In genomic region chr10:91198781-91199180, GRCh38 we compare ENCODE assay signal across 1 cellular context.
TF ChIP-seq lines count a peak whose summit lies in the region.

No MANE protein-coding gene starts in this region.

TF ChIP-seq in GM12878, 131 proteins besides CTCF, POLR2A, EP300 and RAD21 (continued from another document and continues in another):
- no peak for TF ChIP-seq CEBPZ (IDR thresholded peaks at IDR 0.05; ENCODE audit: low read depth, low read length)
- TF ChIP-seq BCL11A (IDR thresholded peaks at IDR 0.05; ENCODE audit: low read depth, low read length) = no peak
- TF ChIP-seq ZSCAN29 (IDR thresholded peaks at IDR 0.05) = no peak
- no peak for TF ChIP-seq STAT1 (conservative IDR thresholded peaks at IDR 0.05)
- TF ChIP-seq, protein P1, sequence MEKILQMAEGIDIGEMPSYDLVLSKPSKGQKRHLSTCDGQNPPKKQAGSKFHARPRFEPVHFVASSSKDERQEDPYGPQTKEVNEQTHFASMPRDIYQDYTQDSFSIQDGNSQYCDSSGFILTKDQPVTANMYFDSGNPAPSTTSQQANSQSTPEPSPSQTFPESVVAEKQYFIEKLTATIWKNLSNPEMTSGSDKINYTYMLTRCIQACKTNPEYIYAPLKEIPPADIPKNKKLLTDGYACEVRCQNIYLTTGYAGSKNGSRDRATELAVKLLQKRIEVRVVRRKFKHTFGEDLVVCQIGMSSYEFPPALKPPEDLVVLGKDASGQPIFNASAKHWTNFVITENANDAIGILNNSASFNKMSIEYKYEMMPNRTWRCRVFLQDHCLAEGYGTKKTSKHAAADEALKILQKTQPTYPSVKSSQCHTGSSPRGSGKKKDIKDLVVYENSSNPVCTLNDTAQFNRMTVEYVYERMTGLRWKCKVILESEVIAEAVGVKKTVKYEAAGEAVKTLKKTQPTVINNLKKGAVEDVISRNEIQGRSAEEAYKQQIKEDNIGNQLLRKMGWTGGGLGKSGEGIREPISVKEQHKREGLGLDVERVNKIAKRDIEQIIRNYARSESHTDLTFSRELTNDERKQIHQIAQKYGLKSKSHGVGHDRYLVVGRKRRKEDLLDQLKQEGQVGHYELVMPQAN (conservative IDR thresholded peaks at IDR 0.05) = no peak
- TF ChIP-seq, protein P2, sequence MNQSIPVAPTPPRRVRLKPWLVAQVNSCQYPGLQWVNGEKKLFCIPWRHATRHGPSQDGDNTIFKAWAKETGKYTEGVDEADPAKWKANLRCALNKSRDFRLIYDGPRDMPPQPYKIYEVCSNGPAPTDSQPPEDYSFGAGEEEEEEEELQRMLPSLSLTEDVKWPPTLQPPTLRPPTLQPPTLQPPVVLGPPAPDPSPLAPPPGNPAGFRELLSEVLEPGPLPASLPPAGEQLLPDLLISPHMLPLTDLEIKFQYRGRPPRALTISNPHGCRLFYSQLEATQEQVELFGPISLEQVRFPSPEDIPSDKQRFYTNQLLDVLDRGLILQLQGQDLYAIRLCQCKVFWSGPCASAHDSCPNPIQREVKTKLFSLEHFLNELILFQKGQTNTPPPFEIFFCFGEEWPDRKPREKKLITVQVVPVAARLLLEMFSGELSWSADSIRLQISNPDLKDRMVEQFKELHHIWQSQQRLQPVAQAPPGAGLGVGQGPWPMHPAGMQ (IDR thresholded peaks at IDR 0.05; ENCODE audit: borderline replicate concordance) = no peak
- TF ChIP-seq EED (IDR thresholded peaks at IDR 0.05; ENCODE audit: low read depth) = no peak
- no peak for TF ChIP-seq ETV6 (conservative IDR thresholded peaks at IDR 0.05 in 1 of 2, IDR thresholded peaks at IDR 0.05 in 1 of 2; ENCODE audit: borderline replicate concordance in 1 of 2, low read depth in 1 of 2)
- no peak for TF ChIP-seq JUND (IDR thresholded peaks at IDR 0.05; ENCODE audit: low read depth, low read length)
- peak; percentile 53; the same call in 1 of the 2 replicates for TF ChIP-seq ATF3 (IDR thresholded peaks at IDR 0.05; ENCODE audit: borderline replicate concordance, extremely low read depth, low read depth, low read length)
- no peak for TF ChIP-seq IRF3 (IDR thresholded peaks at IDR 0.05)
- TF ChIP-seq FOXK2 (IDR thresholded peaks at IDR 0.05) = no peak
- peak; percentile 77 for TF ChIP-seq CREB1 (IDR thresholded peaks at IDR 0.05; ENCODE audit: low read depth)
- TF ChIP-seq SMARCA5 (IDR thresholded peaks at IDR 0.05) = no peak
- TF ChIP-seq TCF7 (IDR thresholded peaks at IDR 0.05; ENCODE audit: borderline replicate concordance) = no peak
- TF ChIP-seq NR2C2 (IDR thresholded peaks at IDR 0.05; ENCODE audit: borderline replicate concordance, control insufficient read depth, insufficient read length, low read depth) = no peak
- no peak for TF ChIP-seq SRF (IDR thresholded peaks at IDR 0.05; ENCODE audit: low read depth in 2 of 2, low read length in 2 of 2)
- no peak for TF ChIP-seq TAF1 (IDR thresholded peaks at IDR 0.05; ENCODE audit: borderline replicate concordance, low read depth, low read length)
- TF ChIP-seq NR2C1 (IDR thresholded peaks at IDR 0.05) = no peak
- TF ChIP-seq HDGF (IDR thresholded peaks at IDR 0.05) = no peak
- TF ChIP-seq YY1 (IDR thresholded peaks at IDR 0.05; ENCODE audit: low read depth, low read length) = no peak
- TF ChIP-seq SPI1 (IDR thresholded peaks at IDR 0.05; ENCODE audit: borderline replicate concordance, insufficient read depth, low read depth, low read length) = no peak
- no peak for TF ChIP-seq PAX8 (IDR thresholded peaks at IDR 0.05)
- no peak for TF ChIP-seq CBFB (IDR thresholded peaks at IDR 0.05; ENCODE audit: low read depth)
- no peak for TF ChIP-seq USF2 (IDR thresholded peaks at IDR 0.05; ENCODE audit: borderline replicate concordance, low read depth, low read length)
- TF ChIP-seq STAT3 (IDR thresholded peaks at IDR 0.05; ENCODE audit: low read depth, low read length) = no peak
- TF ChIP-seq RCOR1 (conservative IDR thresholded peaks at IDR 0.05; ENCODE audit: low read depth, low read length) = no peak
- TF ChIP-seq MAX (IDR thresholded peaks at IDR 0.05; ENCODE audit: low read depth, low read length) = 0 out of 2 replicates have a peak, but pooled peaks have one; percentile 23
- TF ChIP-seq, protein P3, sequence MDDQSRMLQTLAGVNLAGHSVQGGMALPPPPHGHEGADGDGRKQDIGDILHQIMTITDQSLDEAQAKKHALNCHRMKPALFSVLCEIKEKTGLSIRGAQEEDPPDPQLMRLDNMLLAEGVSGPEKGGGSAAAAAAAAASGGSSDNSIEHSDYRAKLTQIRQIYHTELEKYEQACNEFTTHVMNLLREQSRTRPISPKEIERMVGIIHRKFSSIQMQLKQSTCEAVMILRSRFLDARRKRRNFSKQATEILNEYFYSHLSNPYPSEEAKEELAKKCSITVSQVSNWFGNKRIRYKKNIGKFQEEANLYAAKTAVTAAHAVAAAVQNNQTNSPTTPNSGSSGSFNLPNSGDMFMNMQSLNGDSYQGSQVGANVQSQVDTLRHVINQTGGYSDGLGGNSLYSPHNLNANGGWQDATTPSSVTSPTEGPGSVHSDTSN (IDR thresholded peaks at IDR 0.05; ENCODE audit: insufficient replicate concordance, low read depth, low read length) = no peak
- TF ChIP-seq ZZZ3 (IDR thresholded peaks at IDR 0.05; ENCODE audit: control insufficient read depth, insufficient read length, low read depth) = no peak
- TF ChIP-seq EGR1 (IDR thresholded peaks at IDR 0.05; ENCODE audit: borderline replicate concordance in 1 of 2, low read depth in 2 of 2, low read length in 2 of 2) = no peak
- TF ChIP-seq, protein P4, sequence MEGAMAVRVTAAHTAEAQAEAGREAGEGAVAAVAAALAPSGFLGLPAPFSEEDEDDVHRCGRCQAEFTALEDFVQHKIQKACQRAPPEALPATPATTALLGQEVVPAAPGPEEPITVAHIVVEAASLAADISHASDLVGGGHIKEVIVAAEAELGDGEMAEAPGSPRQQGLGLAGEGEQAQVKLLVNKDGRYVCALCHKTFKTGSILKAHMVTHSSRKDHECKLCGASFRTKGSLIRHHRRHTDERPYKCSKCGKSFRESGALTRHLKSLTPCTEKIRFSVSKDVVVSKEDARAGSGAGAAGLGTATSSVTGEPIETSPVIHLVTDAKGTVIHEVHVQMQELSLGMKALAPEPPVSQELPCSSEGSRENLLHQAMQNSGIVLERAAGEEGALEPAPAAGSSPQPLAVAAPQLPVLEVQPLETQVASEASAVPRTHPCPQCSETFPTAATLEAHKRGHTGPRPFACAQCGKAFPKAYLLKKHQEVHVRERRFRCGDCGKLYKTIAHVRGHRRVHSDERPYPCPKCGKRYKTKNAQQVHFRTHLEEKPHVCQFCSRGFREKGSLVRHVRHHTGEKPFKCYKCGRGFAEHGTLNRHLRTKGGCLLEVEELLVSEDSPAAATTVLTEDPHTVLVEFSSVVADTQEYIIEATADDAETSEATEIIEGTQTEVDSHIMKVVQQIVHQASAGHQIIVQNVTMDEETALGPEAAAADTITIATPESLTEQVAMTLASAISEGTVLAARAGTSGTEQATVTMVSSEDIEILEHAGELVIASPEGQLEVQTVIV (IDR thresholded peaks at IDR 0.05; ENCODE audit: borderline replicate concordance, partially characterized antibody) = no peak
- TF ChIP-seq, protein P5, sequence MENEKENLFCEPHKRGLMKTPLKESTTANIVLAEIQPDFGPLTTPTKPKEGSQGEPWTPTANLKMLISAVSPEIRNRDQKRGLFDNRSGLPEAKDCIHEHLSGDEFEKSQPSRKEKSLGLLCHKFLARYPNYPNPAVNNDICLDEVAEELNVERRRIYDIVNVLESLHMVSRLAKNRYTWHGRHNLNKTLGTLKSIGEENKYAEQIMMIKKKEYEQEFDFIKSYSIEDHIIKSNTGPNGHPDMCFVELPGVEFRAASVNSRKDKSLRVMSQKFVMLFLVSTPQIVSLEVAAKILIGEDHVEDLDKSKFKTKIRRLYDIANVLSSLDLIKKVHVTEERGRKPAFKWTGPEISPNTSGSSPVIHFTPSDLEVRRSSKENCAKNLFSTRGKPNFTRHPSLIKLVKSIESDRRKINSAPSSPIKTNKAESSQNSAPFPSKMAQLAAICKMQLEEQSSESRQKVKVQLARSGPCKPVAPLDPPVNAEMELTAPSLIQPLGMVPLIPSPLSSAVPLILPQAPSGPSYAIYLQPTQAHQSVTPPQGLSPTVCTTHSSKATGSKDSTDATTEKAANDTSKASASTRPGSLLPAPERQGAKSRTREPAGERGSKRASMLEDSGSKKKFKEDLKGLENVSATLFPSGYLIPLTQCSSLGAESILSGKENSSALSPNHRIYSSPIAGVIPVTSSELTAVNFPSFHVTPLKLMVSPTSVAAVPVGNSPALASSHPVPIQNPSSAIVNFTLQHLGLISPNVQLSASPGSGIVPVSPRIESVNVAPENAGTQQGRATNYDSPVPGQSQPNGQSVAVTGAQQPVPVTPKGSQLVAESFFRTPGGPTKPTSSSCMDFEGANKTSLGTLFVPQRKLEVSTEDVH (IDR thresholded peaks at IDR 0.05; ENCODE audit: low read depth, partially characterized antibody) = no peak
- TF ChIP-seq NFYA (IDR thresholded peaks at IDR 0.05; ENCODE audit: borderline replicate concordance, low read depth, low read length) = no peak
- TF ChIP-seq, protein P6, sequence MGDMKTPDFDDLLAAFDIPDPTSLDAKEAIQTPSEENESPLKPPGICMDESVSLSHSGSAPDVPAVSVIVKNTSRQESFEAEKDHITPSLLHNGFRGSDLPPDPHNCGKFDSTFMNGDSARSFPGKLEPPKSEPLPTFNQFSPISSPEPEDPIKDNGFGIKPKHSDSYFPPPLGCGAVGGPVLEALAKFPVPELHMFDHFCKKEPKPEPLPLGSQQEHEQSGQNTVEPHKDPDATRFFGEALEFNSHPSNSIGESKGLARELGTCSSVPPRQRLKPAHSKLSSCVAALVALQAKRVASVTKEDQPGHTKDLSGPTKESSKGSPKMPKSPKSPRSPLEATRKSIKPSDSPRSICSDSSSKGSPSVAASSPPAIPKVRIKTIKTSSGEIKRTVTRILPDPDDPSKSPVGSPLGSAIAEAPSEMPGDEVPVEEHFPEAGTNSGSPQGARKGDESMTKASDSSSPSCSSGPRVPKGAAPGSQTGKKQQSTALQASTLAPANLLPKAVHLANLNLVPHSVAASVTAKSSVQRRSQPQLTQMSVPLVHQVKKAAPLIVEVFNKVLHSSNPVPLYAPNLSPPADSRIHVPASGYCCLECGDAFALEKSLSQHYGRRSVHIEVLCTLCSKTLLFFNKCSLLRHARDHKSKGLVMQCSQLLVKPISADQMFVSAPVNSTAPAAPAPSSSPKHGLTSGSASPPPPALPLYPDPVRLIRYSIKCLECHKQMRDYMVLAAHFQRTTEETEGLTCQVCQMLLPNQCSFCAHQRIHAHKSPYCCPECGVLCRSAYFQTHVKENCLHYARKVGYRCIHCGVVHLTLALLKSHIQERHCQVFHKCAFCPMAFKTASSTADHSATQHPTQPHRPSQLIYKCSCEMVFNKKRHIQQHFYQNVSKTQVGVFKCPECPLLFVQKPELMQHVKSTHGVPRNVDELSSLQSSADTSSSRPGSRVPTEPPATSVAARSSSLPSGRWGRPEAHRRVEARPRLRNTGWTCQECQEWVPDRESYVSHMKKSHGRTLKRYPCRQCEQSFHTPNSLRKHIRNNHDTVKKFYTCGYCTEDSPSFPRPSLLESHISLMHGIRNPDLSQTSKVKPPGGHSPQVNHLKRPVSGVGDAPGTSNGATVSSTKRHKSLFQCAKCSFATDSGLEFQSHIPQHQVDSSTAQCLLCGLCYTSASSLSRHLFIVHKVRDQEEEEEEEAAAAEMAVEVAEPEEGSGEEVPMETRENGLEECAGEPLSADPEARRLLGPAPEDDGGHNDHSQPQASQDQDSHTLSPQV (IDR thresholded peaks at IDR 0.05) = no peak; the same call in 1 of the 2 replicates
